In genomic region chr2:201144101-201145051, GRCh38 we compare ENCODE assay signal across 22 cellular contexts. TPM values are rescaled to one million over a fixed set of nuclear protein-coding genes. Genes with fewer than 3 reads are reported as not detected.
A peak's percentile ranks its signal among the peaks of the same experiment; 100 is the strongest.
DNase-seq lines count a peak whose midpoint lies in the region; ATAC-seq, FAIRE-seq and TF ChIP-seq lines count a peak whose summit lies in the region.
"Had no signal": no experiment of that assay in that cellular context is flagged by ENCODE, and none has a peak within 500 bp of the region (broad histone marks: within the 10 kb centered on the region; RNA-seq: fewer than 3 reads in every experiment).

No MANE protein-coding gene starts in this region.

- CTCF ChIA-PET in endothelial cell of umbilical vein (lab: Charles Lee) = interaction anchor here (0.6 to 5.5 kb wide), 7 partner anchors 10 to 79 kb away, joined by 3 to 50 read pairs (median 6); no protein-coding TSS in a partner anchor

- H3K9ac ChIP-seq in endothelial cell of umbilical vein (replicated peaks; ENCODE audit: extremely low read depth, insufficient read depth, low read length) = no peak overlapping the region

- H3K27me3 Mint-ChIP-seq in CD4-positive, CD25-positive, alpha-beta regulatory T cell = no peaks in the 10 kb centered on the region
- H3K27me3 Mint-ChIP-seq in natural killer cell treated with Interleukin-12 subunit alpha and Interleukin-12 subunit beta and Interleukin-15 and Interleukin-18, amount 100 ng/mL, for 72 hours = no peaks in the 10 kb centered on the region
- H3K27me3 Mint-ChIP-seq: activated CD8-positive, alpha-beta memory T cell treated with anti-CD3 and anti-CD28 coated beads, Interleukin-2, amount 10 ng/mL, durations not matched to agents 7 days and 5 days had no signal

- intact Hi-C loops in endothelial cell of umbilical vein (cut with micrococcal nuclease) (no loop called here), breast epithelium (cut with DNase I; ENCODE audit: low total_unique reads) (loop anchor here (2.0 kb wide), 1 partner anchor 20 kb away; no protein-coding TSS in a partner anchor)

- no peak overlapping the region for H3K4me2 ChIP-seq in endothelial cell of umbilical vein (ENCODE audit: insufficient read depth, low read length)

- BruUV-seq in endothelial cell of umbilical vein (replicated peaks; lab: Mats Ljungman, UMichigan) = no TSS peak

- H3K36me3 Mint-ChIP-seq in CD4-positive, CD25-positive, alpha-beta regulatory T cell = peaks cover 24% of the 10 kb centered on the region
- peaks cover 30% of the 10 kb centered on the region for H3K36me3 Mint-ChIP-seq in natural killer cell treated with Interleukin-12 subunit alpha and Interleukin-12 subunit beta and Interleukin-15 and Interleukin-18, amount 100 ng/mL, for 72 hours

- no peaks in the 10 kb centered on the region for H4K20me1 ChIP-seq in endothelial cell of umbilical vein (replicated peaks; ENCODE audit: control insufficient read depth, extremely low read depth, insufficient read depth, low read length)

- H3K36me3 ChIP-seq in CD4-positive, CD25-positive, alpha-beta regulatory T cell (ENCODE audit: control insufficient read depth, insufficient read depth, low read length) = peaks cover 77% of the 10 kb centered on the region
- H3K36me3 ChIP-seq in endothelial cell of umbilical vein (ENCODE audit: control insufficient read depth in 2 of 2, extremely low read depth in 1 of 2, insufficient read depth in 2 of 2, low read length in 2 of 2) (peaks cover 13% of the 10 kb centered on the region in 2 experiments), breast epithelium (no peaks in the 10 kb centered on the region)

- POLR2A ChIA-PET in endothelial cell of umbilical vein (lab: Charles Lee) = interaction anchor here (0.5 to 1.5 kb wide), 5 partner anchors 13 to 37 kb away, joined by 3 to 7 read pairs (median 6); no protein-coding TSS in a partner anchor

- TF ChIP-seq POLR2A in GM19099 (IDR thresholded peaks at IDR 0.05; ENCODE audit: extremely low read depth, insufficient read length, low read depth) = peak; percentile 14
- TF ChIP-seq POLR2A in endothelial cell of umbilical vein (IDR thresholded peaks at IDR 0.05; ENCODE audit: low read depth, low read length) = peak; percentile 31
- no peak for TF ChIP-seq POLR2A in breast epithelium (IDR thresholded peaks at IDR 0.05)

- no peak for FAIRE-seq in endothelial cell of umbilical vein (lab: Jason Lieb, UNC)
- FAIRE-seq: GM18507 had no signal

- no peak overlapping the region for H3K4me3 Mint-ChIP-seq in CD4-positive, CD25-positive, alpha-beta regulatory T cell
- H3K4me3 Mint-ChIP-seq in natural killer cell treated with Interleukin-12 subunit alpha and Interleukin-12 subunit beta and Interleukin-15 and Interleukin-18, amount 100 ng/mL, for 72 hours = no peak overlapping the region
- H3K4me3 Mint-ChIP-seq: activated CD8-positive, alpha-beta memory T cell treated with anti-CD3 and anti-CD28 coated beads, Interleukin-2, amount 10 ng/mL, durations not matched to agents 7 days and 5 days had no signal

- peaks cover 13 to 19% (median 16%) of the 10 kb centered on the region in 4 donors for H3K4me1 Mint-ChIP-seq in CD4-positive, CD25-positive, alpha-beta regulatory T cell
- peaks cover 26 to 28% of the 10 kb centered on the region in 2 donors for H3K4me1 Mint-ChIP-seq in natural killer cell treated with Interleukin-12 subunit alpha and Interleukin-12 subunit beta and Interleukin-15 and Interleukin-18, amount 100 ng/mL, for 72 hours (ENCODE audit: low read depth in 2 of 2)

- ATAC-seq in CD4-positive, CD25-positive, alpha-beta regulatory T cell (ENCODE audit: low read depth in 2 of 2) = no peak
- no peak for ATAC-seq in natural killer cell treated with Interleukin-12 subunit alpha and Interleukin-12 subunit beta and Interleukin-15 and Interleukin-18, amount 100 ng/mL, for 72 hours
- ATAC-seq in HG03280 (IDR thresholded peaks at IDR 0.05; ENCODE audit: unreplicated experiment) (no peak), GM18870 (IDR thresholded peaks at IDR 0.05; ENCODE audit: unreplicated experiment) (no peak)
- ATAC-seq: activated CD4-positive, CD25-positive, alpha-beta regulatory T cell treated with anti-CD3 and anti-CD28 coated beads, Interleukin-2, amount 50 U/mL, for 24 hours; activated CD8-positive, alpha-beta memory T cell treated with anti-CD3 and anti-CD28 coated beads, Interleukin-2, amount 10 ng/mL, durations not matched to agents 7 days and 5 days had no signal

- no peaks in the 10 kb centered on the region for H3K27me3 ChIP-seq in CD4-positive, CD25-positive, alpha-beta regulatory T cell (ENCODE audit: control insufficient read depth, insufficient read depth, low read length)
- no peaks in the 10 kb centered on the region for H3K27me3 ChIP-seq in endothelial cell of umbilical vein (ENCODE audit: control insufficient read depth in 2 of 2, insufficient read depth in 2 of 2, low read length in 2 of 2)
- H3K27me3 ChIP-seq in breast epithelium = no peaks in the 10 kb centered on the region

- no peaks in the 10 kb centered on the region for H3K4me1 ChIP-seq in CD4-positive, CD25-positive, alpha-beta regulatory T cell (ENCODE audit: control insufficient read depth, insufficient read depth, low read length, poor library complexity, severe bottlenecking)
- H3K4me1 ChIP-seq in endothelial cell of umbilical vein (ENCODE audit: control insufficient read depth, extremely low read depth, insufficient read depth, low read length) (peaks cover 21% of the 10 kb centered on the region), breast epithelium (no peaks in the 10 kb centered on the region)

- TF ChIP-seq CTCF in endothelial cell of umbilical vein (IDR thresholded peaks at IDR 0.05; ENCODE audit: extremely low read depth in 1 of 2, insufficient read depth in 1 of 2, low read depth in 1 of 2, low read length in 2 of 2) (no peak), breast epithelium (IDR thresholded peaks at IDR 0.05) (no peak)

- no peaks in the 10 kb centered on the region for H3K9me3 Mint-ChIP-seq in CD4-positive, CD25-positive, alpha-beta regulatory T cell
- no peaks in the 10 kb centered on the region for H3K9me3 Mint-ChIP-seq in natural killer cell treated with Interleukin-12 subunit alpha and Interleukin-12 subunit beta and Interleukin-15 and Interleukin-18, amount 100 ng/mL, for 72 hours

- peak overlapping the region in 2 of 3 donors; percentile 52 to 56 for H3K27ac Mint-ChIP-seq in CD4-positive, CD25-positive, alpha-beta regulatory T cell
- peak overlapping the region; percentile 61 to 63 for H3K27ac Mint-ChIP-seq in natural killer cell treated with Interleukin-12 subunit alpha and Interleukin-12 subunit beta and Interleukin-15 and Interleukin-18, amount 100 ng/mL, for 72 hours
- H3K27ac Mint-ChIP-seq: activated CD8-positive, alpha-beta memory T cell treated with anti-CD3 and anti-CD28 coated beads, Interleukin-2, amount 10 ng/mL, durations not matched to agents 7 days and 5 days had no signal

- H3K4me3 ChIP-seq in CD4-positive, CD25-positive, alpha-beta regulatory T cell (ENCODE audit: low read depth, low read length) = no peak overlapping the region
- H3K4me3 ChIP-seq in endothelial cell of umbilical vein (replicated peaks in 1 of 3; ENCODE audit: insufficient read depth in 1 of 3, low read depth in 1 of 3, low read length in 3 of 3) = no peak overlapping the region
- no peak overlapping the region for H3K4me3 ChIP-seq in breast epithelium
- H3K4me3 ChIP-seq: thoracic aorta had no signal

- peaks cover 24% of the 10 kb centered on the region for H3K79me2 ChIP-seq in endothelial cell of umbilical vein (ENCODE audit: control insufficient read depth, insufficient read depth, low read length)

- H3K9me3 ChIP-seq in CD4-positive, CD25-positive, alpha-beta regulatory T cell (ENCODE audit: control insufficient read depth in 2 of 2, low read length in 2 of 2) = no peaks in the 10 kb centered on the region
- H3K9me3 ChIP-seq in endothelial cell of umbilical vein (replicated peaks; ENCODE audit: control insufficient read depth, insufficient read depth, low read length) (no peaks in the 10 kb centered on the region), breast epithelium (no peaks in the 10 kb centered on the region)
- H3K9me3 ChIP-seq: thoracic aorta had no signal

- no peaks in the 10 kb centered on the region for H3K9me1 ChIP-seq in endothelial cell of umbilical vein (replicated peaks; ENCODE audit: control insufficient read depth, extremely low read depth, insufficient read depth, low read length)

- no peak overlapping the region for H2AFZ ChIP-seq in endothelial cell of umbilical vein (ENCODE audit: low read depth, low read length)

- H3K27ac ChIP-seq in CD4-positive, CD25-positive, alpha-beta regulatory T cell (ENCODE audit: insufficient read depth, low read length, poor library complexity, severe bottlenecking) = no peak overlapping the region
- H3K27ac ChIP-seq in endothelial cell of umbilical vein (ENCODE audit: insufficient read depth, low read depth, low read length) (no peak overlapping the region), breast epithelium (no peak overlapping the region)
- H3K27ac ChIP-seq: thoracic aorta had no signal

- dilution Hi-C loops in endothelial cell of umbilical vein (cut with MboI; ENCODE audit: extremely low pct_ligation_motif_present, low sequenced_read_pairs) = no loop called here

- DNase-seq in CD4-positive, CD25-positive, alpha-beta regulatory T cell = no peak
- DNase-seq in endothelial cell of umbilical vein (ENCODE audit: low read depth, low spot score) (no peak), breast epithelium (ENCODE audit: low spot score in 2 of 2) (no peak)
- DNase-seq in natural killer cell treated with Interleukin-12 subunit alpha and Interleukin-12 subunit beta and Interleukin-15 and Interleukin-18, amount 100 ng/mL, for 72 hours (ENCODE audit: low spot score) = no peak
- DNase-seq: activated CD8-positive, alpha-beta memory T cell treated with anti-CD3 and anti-CD28 coated beads, Interleukin-2, amount 10 ng/mL, durations not matched to agents 7 days and 5 days; activated gamma-delta T cell; AML-193; COR-L47; dermis blood vessel endothelial cell; foreskin melanocyte; midbrain; NCI-H1417; NCI-H774; retina; stimulated activated CD4-positive, alpha-beta T cell treated with anti-CD3 and anti-CD28 coated beads, Interleukin-12 subunit alpha, Interleukin-12 subunit beta, amount 100 ng/mL, for 4 hours; T-helper 9 cell had no signal

RNA-seq across cellular contexts. Expression of gene CFLAR, which starts 28.4 kb away (rescaled TPM):
- 306 TPM for total RNA-seq in CD4-positive, CD25-positive, alpha-beta regulatory T cell
- 100 to 1,000 TPM; 118 to 159 (median 132) TPM for polyA plus RNA-seq in CD4-positive, CD25-positive, alpha-beta regulatory T cell
- 222 and 260 TPM in 2 replicates for total RNA-seq in endothelial cell of umbilical vein
- 85.5 and 104 TPM in 2 replicates for polyA plus RNA-seq in endothelial cell of umbilical vein
- polyA plus RNA-seq in endothelial cell of umbilical vein (2011; cell fraction: cytosol; rRNA removed) = 88.8 and 91.9 TPM in 2 replicates
- 323 and 358 TPM in 2 replicates for polyA plus RNA-seq in endothelial cell of umbilical vein (2011; cell fraction: nucleus; rRNA removed)
- polyA plus RNA-seq in endothelial cell of umbilical vein (2012) = 177 and 182 TPM in 2 replicates
- polyA minus RNA-seq in endothelial cell of umbilical vein = 353 and 362 TPM in 2 replicates
- polyA minus RNA-seq in endothelial cell of umbilical vein (2011; cell fraction: cytosol; rRNA and poly(A)+ RNA removed) = 5.4 TPM
- polyA minus RNA-seq in endothelial cell of umbilical vein (2011; cell fraction: nucleus; rRNA and poly(A)+ RNA removed) = 427 and 521 TPM in 2 replicates
- 100 to 1,000 TPM; 366 to 438 TPM for total RNA-seq in natural killer cell treated with Interleukin-12 subunit alpha and Interleukin-12 subunit beta and Interleukin-15 and Interleukin-18, amount 100 ng/mL, for 72 hours
- 100 to 1,000 TPM; 180 to 322 (median 207) TPM for total RNA-seq in breast epithelium

RNA-seq across cellular contexts. Expression of gene CASP10, which starts 38.6 kb away (rescaled TPM):
- 15.1 TPM for total RNA-seq in CD4-positive, CD25-positive, alpha-beta regulatory T cell
- 1 to 10 TPM; 4.4 to 7.1 (median 5.6) TPM for polyA plus RNA-seq in CD4-positive, CD25-positive, alpha-beta regulatory T cell
- total RNA-seq in endothelial cell of umbilical vein = 31.1 and 37.6 TPM in 2 replicates
- polyA plus RNA-seq in endothelial cell of umbilical vein = 15.7 and 16.4 TPM in 2 replicates
- 12.2 and 15.1 TPM in 2 replicates for polyA plus RNA-seq in endothelial cell of umbilical vein (2011; cell fraction: cytosol; rRNA removed)
- polyA plus RNA-seq in endothelial cell of umbilical vein (2011; cell fraction: nucleus; rRNA removed) = 37.5 and 37.8 TPM in 2 replicates
- 13.6 and 15.2 TPM in 2 replicates for polyA plus RNA-seq in endothelial cell of umbilical vein (2012)
- 41.1 and 46.4 TPM in 2 replicates for polyA minus RNA-seq in endothelial cell of umbilical vein
- 2.8 TPM for polyA minus RNA-seq in endothelial cell of umbilical vein (2011; cell fraction: cytosol; rRNA and poly(A)+ RNA removed)
- polyA minus RNA-seq in endothelial cell of umbilical vein (2011; cell fraction: nucleus; rRNA and poly(A)+ RNA removed) = 26.4 and 37.2 TPM in 2 replicates
- 10 to 100 TPM; 17.5 to 23.0 TPM for total RNA-seq in natural killer cell treated with Interleukin-12 subunit alpha and Interleukin-12 subunit beta and Interleukin-15 and Interleukin-18, amount 100 ng/mL, for 72 hours
- total RNA-seq in breast epithelium = 10 to 100 TPM in 1 of 3 donors, 1 to 10 TPM in 2; 5.7 to 13.1 (median 9.6) TPM
